10 cellular contexts compared by ENCODE assay signal in the genomic region with DNA sequence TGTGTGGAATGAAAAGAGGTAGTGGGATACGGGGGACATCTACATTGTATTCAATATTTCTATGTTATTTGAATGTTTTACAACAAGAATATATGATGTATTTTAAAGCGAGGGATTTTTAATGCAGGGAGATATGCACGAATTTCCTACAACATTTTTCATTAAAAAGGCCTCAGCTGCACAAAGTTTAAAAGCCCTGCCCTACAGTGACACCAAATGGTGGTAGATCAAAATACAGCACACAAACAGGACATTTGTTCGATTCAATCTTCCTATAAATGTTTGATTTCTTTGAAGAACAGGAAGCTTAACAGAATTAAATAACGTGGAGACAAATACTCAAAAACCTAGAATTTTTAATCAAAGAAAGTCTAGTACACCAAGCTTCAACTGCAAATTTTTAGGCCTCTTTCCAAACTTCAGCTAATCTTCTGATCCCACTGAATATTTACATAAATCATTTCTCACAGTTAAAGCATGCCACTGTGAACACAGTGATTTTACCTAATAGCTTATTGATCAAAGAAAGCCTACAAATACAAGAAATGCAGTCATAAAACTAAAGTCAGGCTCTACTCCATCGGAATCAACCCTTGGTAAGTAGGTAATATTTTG.
DNase-seq lines count a peak whose midpoint lies in the region; ATAC-seq and TF ChIP-seq lines count a peak whose summit lies in the region.
"Had no signal": no experiment of that assay in that cellular context is flagged by ENCODE, and none has a peak within 500 bp of the region (broad histone marks: within the 10 kb centered on the region; RNA-seq: fewer than 3 reads in every experiment).

No MANE protein-coding gene starts in this region.

- H3K36me3 Mint-ChIP-seq in immature natural killer cell: no peaks in the 10 kb centered on the region

- peaks cover 0 to 2% (median 0%) of the 10 kb centered on the region in 6 donors for H3K9me3 Mint-ChIP-seq in immature natural killer cell
- H3K9me3 Mint-ChIP-seq: naive thymus-derived CD4-positive, alpha-beta T cell had no signal

- H3K27ac Mint-ChIP-seq in immature natural killer cell: no peak overlapping the region
- H3K27ac Mint-ChIP-seq: naive thymus-derived CD4-positive, alpha-beta T cell had no signal

- H3K27ac ChIP-seq in lung (ENCODE audit: low read depth in 1 of 2, low read length in 1 of 2): no peak overlapping the region
- H3K27ac ChIP-seq: SJSA1 had no signal

- DNase-seq in GM06990 (ENCODE audit: extremely low read depth, insufficient read length): no peak
- peak; percentile 24 for DNase-seq in M059J (ENCODE audit: low read depth)
- DNase-seq in astrocyte of the spinal cord (ENCODE audit: low read depth, low spot score): peak; percentile 58
- DNase-seq in lung (ENCODE audit: low spot score): no peak
- DNase-seq in posterior cingulate gyrus: no peak
- DNase-seq in immature natural killer cell: no peak
- no peak for DNase-seq in UCSD-AML1 (lab: John Stamatoyannopoulos, UW; ENCODE audit: unreplicated experiment)

- in situ Hi-C loops in astrocyte of the spinal cord (cut with HindIII; ENCODE audit: low sequenced_read_pairs): no loop called here

- H3K27me3 Mint-ChIP-seq in immature natural killer cell (ENCODE audit: low read depth in 3 of 3): peaks cover 0 to 1% (median 0%) of the 10 kb centered on the region in 3 donors
- H3K27me3 Mint-ChIP-seq: naive thymus-derived CD4-positive, alpha-beta T cell had no signal

- WGBS in lung, 2 donors: 46 to 61% methylated on average over 6 of the region's 6 CpGs

- H3K4me3 Mint-ChIP-seq in immature natural killer cell: no peak overlapping the region
- H3K4me3 Mint-ChIP-seq: naive thymus-derived CD4-positive, alpha-beta T cell had no signal

- TF ChIP-seq CTCF in GM06990 (IDR thresholded peaks at IDR 0.05; ENCODE audit: insufficient read depth, low read length, poor library complexity, severe bottlenecking) (peak; percentile 62), astrocyte of the spinal cord (IDR thresholded peaks at IDR 0.05; ENCODE audit: low read depth, low read length) (peak; percentile 61), lung (IDR thresholded peaks at IDR 0.05; ENCODE audit: control extremely low read depth, extremely low read depth) (peak; percentile 6)

- H3K36me3 ChIP-seq in GM06990 (ENCODE audit: control insufficient read depth, insufficient read depth, low read length) (no peaks in the 10 kb centered on the region), lung (ENCODE audit: control insufficient read depth in 2 of 2, insufficient read depth in 2 of 2, low read length in 2 of 2) (no peaks in the 10 kb centered on the region)

- no peaks in the 10 kb centered on the region for H3K9me3 ChIP-seq in lung (ENCODE audit: control insufficient read depth in 2 of 2, insufficient read depth in 1 of 2, low read length in 1 of 2)
- H3K9me3 ChIP-seq: SJSA1 had no signal

- no peak overlapping the region for H3K4me3 ChIP-seq in GM06990 (replicated peaks; ENCODE audit: low read depth, low read length)
- no peak overlapping the region for H3K4me3 ChIP-seq in astrocyte of the spinal cord (ENCODE audit: low read depth, low read length)
- H3K4me3 ChIP-seq in lung: no peak overlapping the region
- H3K4me3 ChIP-seq: SJSA1 had no signal

- ATAC-seq in lung (ENCODE audit: insufficient read depth, low FRiP score): no peak
- no peak for ATAC-seq in GM19455 (IDR thresholded peaks at IDR 0.05; ENCODE audit: unreplicated experiment)
- ATAC-seq: naive thymus-derived CD4-positive, alpha-beta T cell had no signal

- H3K4me1 Mint-ChIP-seq in immature natural killer cell: peaks cover 0 to 8% of the 10 kb centered on the region in 2 donors

- H3K4me1 ChIP-seq in lung (ENCODE audit: control insufficient read depth in 2 of 2, insufficient read depth in 2 of 2, low read length in 2 of 2): no peaks in the 10 kb centered on the region
- H3K4me1 ChIP-seq: SJSA1 had no signal

- H3K27me3 ChIP-seq in GM06990 (replicated peaks; ENCODE audit: control insufficient read depth, insufficient read depth, low read length) (no peaks in the 10 kb centered on the region), lung (ENCODE audit: control insufficient read depth, insufficient read depth) (no peaks in the 10 kb centered on the region)
- H3K27me3 ChIP-seq: SJSA1 had no signal

- intact Hi-C loops in posterior cingulate gyrus (cut with DNase I): loop anchor here (2.0 to 10.0 kb wide), 3 partner anchors 136 to 512 kb away; no protein-coding TSS in a partner anchor

Comparison
In these comparisons a context has a peak if more than half of its experiments do, and no peak if none do; other contexts are left out.
1. DNase-seq: peak in M059J (single experiment) and astrocyte of the spinal cord (single experiment); none in GM06990 (single experiment), lung (single experiment), posterior cingulate gyrus (0 of 10), immature natural killer cell (0 of 3) and UCSD-AML1 (single experiment).
2. CTCF ChIP-seq: peak in every context shown above with its lines; median percentile 62 in GM06990; 61 in astrocyte of the spinal cord; 6 in lung.